In genomic region chr5:99590806-99591205, GRCh38 we compare ENCODE assay signal across 17 cellular contexts.
"Had no signal": no experiment of that assay in that cellular context is flagged by ENCODE, and none has a peak within 500 bp of the region (broad histone marks: within the 10 kb centered on the region; RNA-seq: fewer than 3 reads in every experiment).

No MANE protein-coding gene starts in this region.

- ATAC-seq: foreskin keratinocyte; gastroesophageal sphincter; heart left ventricle; left lobe of liver; natural killer cell; psoas muscle; right cardiac atrium; stimulated activated naive B cell treated with anti-CD40 and anti-IgM and Interleukin-4, amounts not matched to agents 10 μg/mL and 1 μg/mL and 100 μg/mL, for 72 hours had no signal

- DNase-seq: dermis blood vessel endothelial cell; effector memory CD4-positive, alpha-beta T cell; heart left ventricle; kidney; natural killer cell; occipital lobe; ovary; posterior cingulate gyrus; psoas muscle; right cardiac atrium; sigmoid colon; stimulated activated CD4-positive, alpha-beta T cell treated with anti-CD3 and anti-CD28 coated beads, Interleukin-2, amount 100 ng/mL, for 24 hours; stimulated activated naive B cell treated with anti-CD40 and anti-IgM and Interleukin-4, amounts not matched to agents 10 μg/mL and 1 μg/mL and 100 μg/mL, for 72 hours; upper lobe of left lung had no signal
